ENCODE assay signal across 15 cellular contexts in the genomic region with DNA sequence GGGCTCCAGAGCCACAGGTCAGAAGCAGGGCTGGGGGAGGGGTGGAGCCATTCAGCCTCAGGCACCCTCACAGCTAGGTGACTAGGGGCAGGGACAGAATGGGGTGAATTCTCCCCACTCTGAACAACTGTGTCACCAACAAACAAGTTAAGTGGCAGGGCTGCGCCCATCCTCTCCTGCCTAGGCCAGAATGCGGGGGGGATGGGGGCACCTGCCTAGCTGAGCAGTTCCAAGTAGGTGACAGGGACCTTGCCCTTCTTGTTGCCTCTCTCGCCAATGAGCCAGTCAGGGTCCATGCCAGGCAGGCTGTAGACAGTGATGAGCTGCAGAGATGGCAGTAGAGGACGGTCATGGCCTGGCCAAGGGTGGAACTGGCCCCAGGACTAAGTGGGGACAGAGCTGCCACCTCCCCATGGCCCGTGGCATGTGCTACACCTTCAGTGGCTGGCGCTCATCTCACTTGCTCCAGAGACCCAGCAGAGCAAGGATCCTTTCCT. TPM values are rescaled to one million over a fixed set of nuclear protein-coding genes. Genes with fewer than 3 reads are reported as not detected.
DNase-seq lines count a peak whose midpoint lies in the region; TF ChIP-seq lines count a peak whose summit lies in the region.
"Had no signal": no experiment of that assay in that cellular context is flagged by ENCODE, and none has a peak within 500 bp of the region (broad histone marks: within the 10 kb centered on the region; RNA-seq: fewer than 3 reads in every experiment).

No MANE protein-coding gene starts in this region.

- DNase-seq in H4 (ENCODE audit: low spot score) (peak; percentile 2), mesenchymal stem cell (no peak), osteocyte (ENCODE audit: extremely low spot score, unreplicated experiment) (no peak), NCI-H446 (lab: John Stamatoyannopoulos, UW) (no peak), putamen (ENCODE audit: low spot score) (no peak), NCI-H1930 (lab: John Stamatoyannopoulos, UW) (no peak)
- DNase-seq: CD4-positive, alpha-beta memory T cell; DMS79 treated with DMSO at 0.1 percent for 48 hours; GM23248; HFFc6; NCI-H1417; NCI-H2029 treated with DMSO at 0.1 percent for 48 hours; NCI-H524 had no signal

- H4K91ac ChIP-seq in mesenchymal stem cell (ENCODE audit: low read length), result peak overlapping the region; percentile 4

- no peak overlapping the region for H3K4me2 ChIP-seq in mesenchymal stem cell (ENCODE audit: low read length, poor library complexity, severe bottlenecking)

- H3K4me3 ChIP-seq in mesenchymal stem cell (ENCODE audit: insufficient read depth in 1 of 2, low read depth in 1 of 2, low read length in 2 of 2), result no peak overlapping the region
- H3K4me3 ChIP-seq: GM23248 had no signal

- H3K27ac ChIP-seq in 22Rv1, result peak overlapping the region; percentile 48; the same call in 1 of the 2 replicates
- H3K27ac ChIP-seq in angular gyrus (ENCODE audit: low read depth, low read length), result peak overlapping the region; percentile 19
- H3K27ac ChIP-seq in mesenchymal stem cell (ENCODE audit: low read length, poor library complexity, severe bottlenecking), result no peak overlapping the region
- H3K27ac ChIP-seq: GM23248 had no signal

- TF ChIP-seq CTCF in 22Rv1 (IDR thresholded peaks at IDR 0.05) (no peak), osteocyte (IDR thresholded peaks at IDR 0.05) (no peak)

- H3K9me3 ChIP-seq in mesenchymal stem cell (ENCODE audit: control insufficient read depth, low read length), result no peaks in the 10 kb centered on the region

- H2BK15ac ChIP-seq in mesenchymal stem cell (ENCODE audit: low read depth, poor library complexity, severe bottlenecking), result no peak overlapping the region

- H3K4me1 Mint-ChIP-seq in osteocyte (ENCODE audit: unreplicated experiment), result peaks cover 9% of the 10 kb centered on the region

- no peak overlapping the region for H2BK5ac ChIP-seq in mesenchymal stem cell (ENCODE audit: low read depth, low read length, poor library complexity, severe bottlenecking)

- H4K8ac ChIP-seq in mesenchymal stem cell (ENCODE audit: low read length), result no peak overlapping the region

- no peak overlapping the region for H2BK120ac ChIP-seq in mesenchymal stem cell (ENCODE audit: low read depth, low read length)

- peaks cover 26% of the 10 kb centered on the region for H3K36me3 Mint-ChIP-seq in osteocyte (ENCODE audit: unreplicated experiment)

- no peak overlapping the region for H2AFZ ChIP-seq in mesenchymal stem cell (ENCODE audit: low read depth, low read length)
- H2AFZ ChIP-seq: GM23248 had no signal

- no peak overlapping the region for H3K4me3 Mint-ChIP-seq in osteocyte (ENCODE audit: unreplicated experiment)
- H3K4me3 Mint-ChIP-seq: CD4-positive, alpha-beta memory T cell; HFFc6 had no signal

- no peak overlapping the region for H3K9ac ChIP-seq in mesenchymal stem cell (ENCODE audit: low read length)
- H3K9ac ChIP-seq: GM23248 had no signal

- H2BK12ac ChIP-seq in mesenchymal stem cell (ENCODE audit: low read length in 2 of 2), result no peak overlapping the region

- H3K14ac ChIP-seq in mesenchymal stem cell (ENCODE audit: low read length in 2 of 2), result no peak overlapping the region

- no peaks in the 10 kb centered on the region for H3K27me3 ChIP-seq in mesenchymal stem cell (ENCODE audit: control insufficient read depth in 1 of 2, insufficient read depth in 1 of 2, low read length in 2 of 2)

- peaks cover 11% of the 10 kb centered on the region for H3K4me1 ChIP-seq in mesenchymal stem cell (ENCODE audit: control insufficient read depth, insufficient read depth, low read depth, low read length)

- H3K4ac ChIP-seq in mesenchymal stem cell (ENCODE audit: low read depth in 1 of 2, low read length in 2 of 2), result no peak overlapping the region

- WGBS in mesenchymal stem cell, result over 99% methylated on average over 6 of the region's 6 CpGs

- no peak overlapping the region for H3K18ac ChIP-seq in mesenchymal stem cell (ENCODE audit: low read depth in 1 of 2, low read length in 2 of 2)

- H3K27ac Mint-ChIP-seq in osteocyte (ENCODE audit: unreplicated experiment), result no peak overlapping the region
- H3K27ac Mint-ChIP-seq: HFFc6 had no signal

- H3K23ac ChIP-seq in mesenchymal stem cell (ENCODE audit: low read length in 2 of 2), result no peak overlapping the region

- no peak overlapping the region for H2AK5ac ChIP-seq in mesenchymal stem cell (ENCODE audit: low read length, severe bottlenecking)

- H3K9me3 Mint-ChIP-seq in osteocyte (ENCODE audit: unreplicated experiment), result no peaks in the 10 kb centered on the region
- H3K9me3 Mint-ChIP-seq: CD4-positive, alpha-beta memory T cell; HFFc6 had no signal

- H3K36me3 ChIP-seq in mesenchymal stem cell (ENCODE audit: control insufficient read depth in 1 of 2, insufficient read depth in 2 of 2, low read depth in 1 of 2, low read length in 2 of 2), result peaks cover 54 to 92% of the 10 kb centered on the region in 2 experiments

- no peaks in the 10 kb centered on the region for H3K27me3 Mint-ChIP-seq in osteocyte (ENCODE audit: unreplicated experiment)
- H3K27me3 Mint-ChIP-seq: CD4-positive, alpha-beta memory T cell had no signal

- peaks cover 22% of the 10 kb centered on the region for H3K79me1 ChIP-seq in mesenchymal stem cell (replicated peaks; ENCODE audit: low read length, poor library complexity, severe bottlenecking)

RNA-seq across cellular contexts. Expression of a gene that starts 19.6 kb away (rescaled TPM):
- total RNA-seq in H4 (2014; rRNA removed; shearing (Covaris generic)), result 14.0 and 17.2 TPM in 2 replicates
- polyA plus RNA-seq in mesenchymal stem cell (2013, experiment 1 of 2), result 29.7 TPM
- polyA plus RNA-seq in mesenchymal stem cell (2013, experiment 2 of 2), result 30.5 TPM
- total RNA-seq in osteocyte, result 105 and 113 TPM in 2 replicates

RNA-seq across cellular contexts. Expression of a gene that starts 27.9 kb away (rescaled TPM):
- 9.3 and 18.2 TPM in 2 replicates for total RNA-seq in H4 (2014; rRNA removed; shearing (Covaris generic))
- 8.5 TPM for polyA plus RNA-seq in mesenchymal stem cell (2013, experiment 1 of 2)
- polyA plus RNA-seq in mesenchymal stem cell (2013, experiment 2 of 2), result 8.1 TPM
- total RNA-seq in osteocyte, result 27.5 and 29.9 TPM in 2 replicates
